In genomic region chr1:65050735-65051134, GRCh38 we compare ENCODE assay signal across 16 cellular contexts.
DNase-seq lines count a peak whose midpoint lies in the region; ATAC-seq and TF ChIP-seq lines count a peak whose summit lies in the region.
"Had no signal": no experiment of that assay in that cellular context is flagged by ENCODE, and none has a peak within 500 bp of the region (broad histone marks: within the 10 kb centered on the region; RNA-seq: fewer than 3 reads in every experiment).

No MANE protein-coding gene starts in this region.

- WGBS in trophoblast cell (ENCODE audit: extremely low coverage, insufficient coverage, insufficient read length), result no CpG with 5 or more reads among the region's 2 CpGs

- H3K4me1 ChIP-seq in lower lobe of right lung (peaks cover 38% of the 10 kb centered on the region), trophoblast cell (ENCODE audit: control insufficient read depth in 1 of 2, insufficient read depth in 2 of 2, low read length in 2 of 2) (no peaks in the 10 kb centered on the region)
- H3K4me1 ChIP-seq: body of pancreas had no signal

- H3K4me2 ChIP-seq in trophoblast cell (ENCODE audit: low read length), result no peak overlapping the region

- H2BK5ac ChIP-seq in trophoblast cell (ENCODE audit: low read depth, low read length, poor library complexity), result no peak overlapping the region

- H4K8ac ChIP-seq in trophoblast cell (ENCODE audit: low read depth, low read length), result no peak overlapping the region

- no peaks in the 10 kb centered on the region for H3K9me3 ChIP-seq in lower lobe of right lung
- H3K9me3 ChIP-seq in trophoblast cell (ENCODE audit: insufficient read depth, low read depth, low read length), result no peaks in the 10 kb centered on the region
- H3K9me3 ChIP-seq: body of pancreas had no signal

- H3K23ac ChIP-seq in trophoblast cell (ENCODE audit: low read length), result no peak overlapping the region

- H3K79me2 ChIP-seq in trophoblast cell (ENCODE audit: control insufficient read depth, insufficient read depth, low read length, poor library complexity), result no peaks in the 10 kb centered on the region

- no peak overlapping the region for H3K4me3 ChIP-seq in lower lobe of right lung
- no peak overlapping the region for H3K4me3 ChIP-seq in trophoblast cell (ENCODE audit: low read depth, low read length)
- H3K4me3 ChIP-seq: body of pancreas had no signal

- no peak overlapping the region for H2BK12ac ChIP-seq in trophoblast cell (ENCODE audit: low read length)

- no peak overlapping the region for H4K91ac ChIP-seq in trophoblast cell (ENCODE audit: low read depth, low read length)

- no peak overlapping the region for H3K18ac ChIP-seq in trophoblast cell (ENCODE audit: low read length)

- intact Hi-C loops in lower lobe of right lung (cut with DNase I), result no loop called here

- no peak for TF ChIP-seq CTCF in lower lobe of right lung (IDR thresholded peaks at IDR 0.05)

- H3K27me3 ChIP-seq in lower lobe of right lung (ENCODE audit: low read depth) (no peaks in the 10 kb centered on the region), trophoblast cell (ENCODE audit: insufficient read depth, low read length) (no peaks in the 10 kb centered on the region)
- H3K27me3 ChIP-seq: body of pancreas had no signal

- no peak overlapping the region for H3K4ac ChIP-seq in trophoblast cell (ENCODE audit: low read depth, low read length)

- no peak overlapping the region for H2BK120ac ChIP-seq in trophoblast cell (ENCODE audit: insufficient read depth, low read length, poor library complexity)

- H3K36me3 ChIP-seq in lower lobe of right lung (peaks cover 9% of the 10 kb centered on the region), trophoblast cell (ENCODE audit: control insufficient read depth in 1 of 2, insufficient read depth in 2 of 2, low read length in 2 of 2) (no peaks in the 10 kb centered on the region)

- H3K79me1 ChIP-seq in trophoblast cell (ENCODE audit: low read length), result no peaks in the 10 kb centered on the region

- H3K14ac ChIP-seq in trophoblast cell (ENCODE audit: low read length), result no peak overlapping the region

- no peak overlapping the region for H2AFZ ChIP-seq in trophoblast cell (ENCODE audit: insufficient read depth, low read length, poor library complexity)

- H3K27ac ChIP-seq in lower lobe of right lung, result no peak overlapping the region
- H3K27ac ChIP-seq in trophoblast cell (ENCODE audit: low read depth, low read length), result no peak overlapping the region
- H3K27ac ChIP-seq: body of pancreas had no signal

- H3K9ac ChIP-seq in trophoblast cell (ENCODE audit: low read length), result no peak overlapping the region

- no peak overlapping the region for H2AK5ac ChIP-seq in trophoblast cell (ENCODE audit: low read length)

- no peak overlapping the region for H4K12ac ChIP-seq in trophoblast cell (ENCODE audit: low read depth, low read length)

- DNase-seq in DMS153 treated with DMSO at 0.1 percent for 48 hours (lab: John Stamatoyannopoulos, UW; ENCODE audit: unreplicated experiment) (peak; percentile 48), NCI-H1417 treated with DMSO at 0.1 percent for 48 hours (lab: John Stamatoyannopoulos, UW) (peak; percentile 68), NCI-H748 treated with DMSO at 0.1 percent for 48 hours (lab: John Stamatoyannopoulos, UW) (peak; percentile 93), lower lobe of right lung (no peak), trophoblast cell (no peak), T-helper 9 cell (no peak), dermis blood vessel endothelial cell (no peak)
- DNase-seq: activated naive CD4-positive, alpha-beta T cell treated with Interleukin-2 at 50 U/mL for 16 hours; body of pancreas; GF-D8; hippocampal formation; Karpas-422; NCI-H1694; nephron progenitor cell; stimulated activated CD4-positive, alpha-beta T cell treated with anti-CD3 and anti-CD28 coated beads, Interleukin-2, amount 100 ng/mL, for 48 hours had no signal

- ATAC-seq in lower lobe of right lung, result peak; percentile 77 to 90
- ATAC-seq: body of pancreas, SK-N-SH treated with all-trans-retinoic acid at 6 μM for 48 hours had no signal

Comparison
In these comparisons a context has a peak if more than half of its experiments do, and no peak if none do; other contexts are left out.
1. DNase-seq: peak in DMS153 treated with DMSO at 0.1 percent for 48 hours (single experiment), NCI-H1417 treated with DMSO at 0.1 percent for 48 hours (single experiment) and NCI-H748 treated with DMSO at 0.1 percent for 48 hours (single experiment); none in lower lobe of right lung (single experiment), trophoblast cell (0 of 2), T-helper 9 cell (single experiment) and dermis blood vessel endothelial cell (single experiment).